Comparison of ENCODE assay signal across 1 cellular context in genomic region chr19:23134211-23134610, GRCh38. TPM values are rescaled to one million over a fixed set of nuclear protein-coding genes. Genes with fewer than 3 reads are reported as not detected.
"Had no signal": no experiment of that assay in that cellular context is flagged by ENCODE, and none has a peak within 500 bp of the region (broad histone marks: within the 10 kb centered on the region; RNA-seq: fewer than 3 reads in every experiment).

No MANE protein-coding gene starts in this region.

RNA-seq across cellular contexts. Expression of gene ZNF730, which starts 17.4 kb away (rescaled TPM):
- total RNA-seq: T-helper 17 cell had no signal
